ENCODE assay signal across 20 cellular contexts in the genomic region with DNA sequence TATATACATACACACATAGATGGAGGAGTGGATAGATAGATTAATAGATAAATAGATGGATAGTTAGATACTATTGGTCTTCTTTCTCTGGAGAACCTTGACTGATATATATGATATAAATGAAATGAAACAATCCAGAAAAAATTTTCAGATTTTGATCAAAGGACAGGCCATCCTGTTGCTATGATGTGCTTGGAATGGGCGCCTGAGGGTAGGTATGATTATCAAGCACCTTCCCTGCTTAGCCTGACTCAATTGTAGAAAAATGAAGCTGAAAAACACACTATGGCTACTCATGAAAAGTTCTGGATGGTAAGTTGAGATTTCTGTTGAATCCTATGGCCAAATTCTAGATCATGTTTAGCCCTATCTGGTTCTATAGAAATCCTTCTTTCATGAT.
"Had no signal": no experiment of that assay in that cellular context is flagged by ENCODE, and none has a peak within 500 bp of the region (broad histone marks: within the 10 kb centered on the region; RNA-seq: fewer than 3 reads in every experiment).

No MANE protein-coding gene starts in this region.

- ATAC-seq: effector memory CD8-positive, alpha-beta T cell; left cardiac atrium; natural killer cell; stimulated activated naive CD8-positive, alpha-beta T cell treated with anti-CD3 and anti-CD28 coated beads, Interleukin-15, Interleukin-2, amounts not matched to agents 100 U/mL and 50 U/mL, for 24 hours had no signal

- H3K36me3 Mint-ChIP-seq: memory B cell, mesothelial cell of epicardium, natural killer cell had no signal

- H3K27me3 ChIP-seq: foreskin keratinocyte, ovary, right atrium auricular region, sigmoid colon, suprapubic skin, thyroid gland had no signal

- H3K27ac Mint-ChIP-seq: effector memory CD8-positive, alpha-beta T cell; memory B cell; natural killer cell had no signal

- H3K36me3 ChIP-seq: left ventricle myocardium inferior, lower lobe of right lung, ovary, right atrium auricular region, sigmoid colon, suprapubic skin, thyroid gland had no signal

- H3K27ac ChIP-seq: left ventricle myocardium inferior, lower lobe of right lung, ovary, right atrium auricular region, suprapubic skin, thyroid gland had no signal

- H3K27me3 Mint-ChIP-seq: dendritic cell treated with granulocyte-macrophage colony-stimulating factor and Interleukin-4, amounts not matched to agents 40 ng/mL and 50 ng/mL, for 4 days; effector memory CD8-positive, alpha-beta T cell had no signal

- DNase-seq: effector memory CD8-positive, alpha-beta T cell; erythroblast; kidney; left cardiac atrium; left ventricle myocardium inferior; lower lobe of right lung; natural killer cell; ovary; sigmoid colon; stimulated activated CD4-positive, alpha-beta T cell treated with anti-CD3 and anti-CD28 coated beads, Interleukin-12 subunit alpha, Interleukin-12 subunit beta, amount 100 ng/mL, for 4 hours; stimulated activated naive CD8-positive, alpha-beta T cell treated with anti-CD3 and anti-CD28 coated beads, Interleukin-15, Interleukin-2, amounts not matched to agents 100 U/mL and 50 U/mL, for 24 hours; thyroid gland had no signal

- H3K4me3 Mint-ChIP-seq: dendritic cell treated with granulocyte-macrophage colony-stimulating factor and Interleukin-4, amounts not matched to agents 40 ng/mL and 50 ng/mL, for 4 days; effector memory CD8-positive, alpha-beta T cell; memory B cell; mesothelial cell of epicardium; natural killer cell; neural crest cell had no signal

- H3K9me3 Mint-ChIP-seq: dendritic cell treated with granulocyte-macrophage colony-stimulating factor and Interleukin-4, amounts not matched to agents 40 ng/mL and 50 ng/mL, for 4 days; mesothelial cell of epicardium had no signal

- H3K4me3 ChIP-seq: left ventricle myocardium inferior, lower lobe of right lung, ovary, right atrium auricular region, sigmoid colon, skin epidermis, suprapubic skin, thyroid gland had no signal

- H3K9me3 ChIP-seq: left ventricle myocardium inferior, lower lobe of right lung, ovary, right atrium auricular region, sigmoid colon, suprapubic skin, thyroid gland had no signal
